1 cellular context compared by ENCODE assay signal in the genomic region with DNA sequence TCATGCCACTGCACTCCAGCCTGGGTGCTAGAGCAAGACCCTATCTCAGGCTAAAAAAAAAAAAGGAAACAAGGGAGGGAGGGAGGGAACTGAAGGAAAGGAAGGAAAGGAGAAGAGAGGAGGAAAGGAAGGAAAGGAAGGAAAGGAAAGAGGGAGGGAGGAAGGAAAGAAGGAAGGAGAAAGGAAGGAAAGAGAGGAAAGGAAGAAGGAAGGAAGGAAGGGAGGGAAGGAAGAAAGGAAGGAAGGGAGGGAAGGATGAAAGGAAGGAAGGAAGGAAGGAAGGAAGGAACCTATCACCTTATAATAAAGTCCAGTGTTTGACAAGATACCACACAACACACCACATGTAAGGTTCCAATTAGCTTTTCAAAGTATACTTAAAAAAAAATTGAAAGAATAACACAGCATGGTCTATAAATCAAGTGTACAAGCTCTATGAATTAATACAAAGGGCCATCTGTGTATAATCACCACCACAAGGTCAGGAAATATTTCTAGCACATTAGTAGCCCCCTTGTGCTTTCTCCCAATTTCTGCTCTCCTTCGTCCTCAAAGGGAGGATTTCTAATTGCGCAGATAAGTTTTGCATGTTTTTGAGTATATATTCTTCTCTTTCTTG.
TF ChIP-seq lines count a peak whose summit lies in the region.

No MANE protein-coding gene starts in this region.

TF ChIP-seq in K562, 482 proteins besides CTCF, POLR2A, EP300 and RAD21 (continued from another document):
- TF ChIP-seq, protein P1, sequence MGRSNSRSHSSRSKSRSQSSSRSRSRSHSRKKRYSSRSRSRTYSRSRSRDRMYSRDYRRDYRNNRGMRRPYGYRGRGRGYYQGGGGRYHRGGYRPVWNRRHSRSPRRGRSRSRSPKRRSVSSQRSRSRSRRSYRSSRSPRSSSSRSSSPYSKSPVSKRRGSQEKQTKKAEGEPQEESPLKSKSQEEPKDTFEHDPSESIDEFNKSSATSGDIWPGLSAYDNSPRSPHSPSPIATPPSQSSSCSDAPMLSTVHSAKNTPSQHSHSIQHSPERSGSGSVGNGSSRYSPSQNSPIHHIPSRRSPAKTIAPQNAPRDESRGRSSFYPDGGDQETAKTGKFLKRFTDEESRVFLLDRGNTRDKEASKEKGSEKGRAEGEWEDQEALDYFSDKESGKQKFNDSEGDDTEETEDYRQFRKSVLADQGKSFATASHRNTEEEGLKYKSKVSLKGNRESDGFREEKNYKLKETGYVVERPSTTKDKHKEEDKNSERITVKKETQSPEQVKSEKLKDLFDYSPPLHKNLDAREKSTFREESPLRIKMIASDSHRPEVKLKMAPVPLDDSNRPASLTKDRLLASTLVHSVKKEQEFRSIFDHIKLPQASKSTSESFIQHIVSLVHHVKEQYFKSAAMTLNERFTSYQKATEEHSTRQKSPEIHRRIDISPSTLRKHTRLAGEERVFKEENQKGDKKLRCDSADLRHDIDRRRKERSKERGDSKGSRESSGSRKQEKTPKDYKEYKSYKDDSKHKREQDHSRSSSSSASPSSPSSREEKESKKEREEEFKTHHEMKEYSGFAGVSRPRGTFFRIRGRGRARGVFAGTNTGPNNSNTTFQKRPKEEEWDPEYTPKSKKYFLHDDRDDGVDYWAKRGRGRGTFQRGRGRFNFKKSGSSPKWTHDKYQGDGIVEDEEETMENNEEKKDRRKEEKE (IDR thresholded peaks at IDR 0.05; ENCODE audit: borderline replicate concordance in 1 of 2, control insufficient read depth in 1 of 2, low read depth in 2 of 2, low read length in 1 of 2): 0 out of 4 replicates have a peak, but pooled peaks of 1 of the 2 experiments have one; percentile 16
- TF ChIP-seq ZNF197 (CRISPR knock-in tag; IDR thresholded peaks at IDR 0.05; ENCODE audit: low read depth) (no peak), POU5F1 (IDR thresholded peaks at IDR 0.05; ENCODE audit: borderline replicate concordance, low read depth, low read length, partially characterized antibody) (no peak), BMI1 (IDR thresholded peaks at IDR 0.05; ENCODE audit: low read length) (no peak), HSF4 (CRISPR knock-in tag; IDR thresholded peaks at IDR 0.05; ENCODE audit: borderline replicate concordance) (no peak), HOXB6 (CRISPR knock-in tag; IDR thresholded peaks at IDR 0.05; ENCODE audit: borderline replicate concordance) (no peak), CHD4 (IDR thresholded peaks at IDR 0.05; ENCODE audit: insufficient read depth, insufficient replicate concordance, low read depth, low read length, poor library complexity, severe bottlenecking) (no peak), ZNF253 (CRISPR knock-in tag; conservative IDR thresholded peaks at IDR 0.05) (no peak), ZNF436 (CRISPR knock-in tag; IDR thresholded peaks at IDR 0.05) (no peak), ZBTB8A (IDR thresholded peaks at IDR 0.05; ENCODE audit: partially characterized antibody) (no peak), SNIP1 (IDR thresholded peaks at IDR 0.05; ENCODE audit: low read depth) (no peak), ZNF780A (CRISPR knock-in tag; IDR thresholded peaks at IDR 0.05) (no peak), RAD51 (IDR thresholded peaks at IDR 0.05; ENCODE audit: borderline replicate concordance, low read depth) (no peak), RUNX1 (IDR thresholded peaks at IDR 0.05; ENCODE audit: low read depth) (no peak), PHF20 (IDR thresholded peaks at IDR 0.05; ENCODE audit: partially characterized antibody) (no peak), RBM39 (optimal IDR thresholded peaks at IDR 0.05; ENCODE audit: low read depth, low read length) (no peak), ZNF239 (CRISPR knock-in tag; IDR thresholded peaks at IDR 0.05) (no peak), ELF4 (CRISPR knock-in tag; IDR thresholded peaks at IDR 0.05) (0 out of 2 replicates have a peak, but pooled peaks have one; percentile 24)
- TF ChIP-seq, protein P2, sequence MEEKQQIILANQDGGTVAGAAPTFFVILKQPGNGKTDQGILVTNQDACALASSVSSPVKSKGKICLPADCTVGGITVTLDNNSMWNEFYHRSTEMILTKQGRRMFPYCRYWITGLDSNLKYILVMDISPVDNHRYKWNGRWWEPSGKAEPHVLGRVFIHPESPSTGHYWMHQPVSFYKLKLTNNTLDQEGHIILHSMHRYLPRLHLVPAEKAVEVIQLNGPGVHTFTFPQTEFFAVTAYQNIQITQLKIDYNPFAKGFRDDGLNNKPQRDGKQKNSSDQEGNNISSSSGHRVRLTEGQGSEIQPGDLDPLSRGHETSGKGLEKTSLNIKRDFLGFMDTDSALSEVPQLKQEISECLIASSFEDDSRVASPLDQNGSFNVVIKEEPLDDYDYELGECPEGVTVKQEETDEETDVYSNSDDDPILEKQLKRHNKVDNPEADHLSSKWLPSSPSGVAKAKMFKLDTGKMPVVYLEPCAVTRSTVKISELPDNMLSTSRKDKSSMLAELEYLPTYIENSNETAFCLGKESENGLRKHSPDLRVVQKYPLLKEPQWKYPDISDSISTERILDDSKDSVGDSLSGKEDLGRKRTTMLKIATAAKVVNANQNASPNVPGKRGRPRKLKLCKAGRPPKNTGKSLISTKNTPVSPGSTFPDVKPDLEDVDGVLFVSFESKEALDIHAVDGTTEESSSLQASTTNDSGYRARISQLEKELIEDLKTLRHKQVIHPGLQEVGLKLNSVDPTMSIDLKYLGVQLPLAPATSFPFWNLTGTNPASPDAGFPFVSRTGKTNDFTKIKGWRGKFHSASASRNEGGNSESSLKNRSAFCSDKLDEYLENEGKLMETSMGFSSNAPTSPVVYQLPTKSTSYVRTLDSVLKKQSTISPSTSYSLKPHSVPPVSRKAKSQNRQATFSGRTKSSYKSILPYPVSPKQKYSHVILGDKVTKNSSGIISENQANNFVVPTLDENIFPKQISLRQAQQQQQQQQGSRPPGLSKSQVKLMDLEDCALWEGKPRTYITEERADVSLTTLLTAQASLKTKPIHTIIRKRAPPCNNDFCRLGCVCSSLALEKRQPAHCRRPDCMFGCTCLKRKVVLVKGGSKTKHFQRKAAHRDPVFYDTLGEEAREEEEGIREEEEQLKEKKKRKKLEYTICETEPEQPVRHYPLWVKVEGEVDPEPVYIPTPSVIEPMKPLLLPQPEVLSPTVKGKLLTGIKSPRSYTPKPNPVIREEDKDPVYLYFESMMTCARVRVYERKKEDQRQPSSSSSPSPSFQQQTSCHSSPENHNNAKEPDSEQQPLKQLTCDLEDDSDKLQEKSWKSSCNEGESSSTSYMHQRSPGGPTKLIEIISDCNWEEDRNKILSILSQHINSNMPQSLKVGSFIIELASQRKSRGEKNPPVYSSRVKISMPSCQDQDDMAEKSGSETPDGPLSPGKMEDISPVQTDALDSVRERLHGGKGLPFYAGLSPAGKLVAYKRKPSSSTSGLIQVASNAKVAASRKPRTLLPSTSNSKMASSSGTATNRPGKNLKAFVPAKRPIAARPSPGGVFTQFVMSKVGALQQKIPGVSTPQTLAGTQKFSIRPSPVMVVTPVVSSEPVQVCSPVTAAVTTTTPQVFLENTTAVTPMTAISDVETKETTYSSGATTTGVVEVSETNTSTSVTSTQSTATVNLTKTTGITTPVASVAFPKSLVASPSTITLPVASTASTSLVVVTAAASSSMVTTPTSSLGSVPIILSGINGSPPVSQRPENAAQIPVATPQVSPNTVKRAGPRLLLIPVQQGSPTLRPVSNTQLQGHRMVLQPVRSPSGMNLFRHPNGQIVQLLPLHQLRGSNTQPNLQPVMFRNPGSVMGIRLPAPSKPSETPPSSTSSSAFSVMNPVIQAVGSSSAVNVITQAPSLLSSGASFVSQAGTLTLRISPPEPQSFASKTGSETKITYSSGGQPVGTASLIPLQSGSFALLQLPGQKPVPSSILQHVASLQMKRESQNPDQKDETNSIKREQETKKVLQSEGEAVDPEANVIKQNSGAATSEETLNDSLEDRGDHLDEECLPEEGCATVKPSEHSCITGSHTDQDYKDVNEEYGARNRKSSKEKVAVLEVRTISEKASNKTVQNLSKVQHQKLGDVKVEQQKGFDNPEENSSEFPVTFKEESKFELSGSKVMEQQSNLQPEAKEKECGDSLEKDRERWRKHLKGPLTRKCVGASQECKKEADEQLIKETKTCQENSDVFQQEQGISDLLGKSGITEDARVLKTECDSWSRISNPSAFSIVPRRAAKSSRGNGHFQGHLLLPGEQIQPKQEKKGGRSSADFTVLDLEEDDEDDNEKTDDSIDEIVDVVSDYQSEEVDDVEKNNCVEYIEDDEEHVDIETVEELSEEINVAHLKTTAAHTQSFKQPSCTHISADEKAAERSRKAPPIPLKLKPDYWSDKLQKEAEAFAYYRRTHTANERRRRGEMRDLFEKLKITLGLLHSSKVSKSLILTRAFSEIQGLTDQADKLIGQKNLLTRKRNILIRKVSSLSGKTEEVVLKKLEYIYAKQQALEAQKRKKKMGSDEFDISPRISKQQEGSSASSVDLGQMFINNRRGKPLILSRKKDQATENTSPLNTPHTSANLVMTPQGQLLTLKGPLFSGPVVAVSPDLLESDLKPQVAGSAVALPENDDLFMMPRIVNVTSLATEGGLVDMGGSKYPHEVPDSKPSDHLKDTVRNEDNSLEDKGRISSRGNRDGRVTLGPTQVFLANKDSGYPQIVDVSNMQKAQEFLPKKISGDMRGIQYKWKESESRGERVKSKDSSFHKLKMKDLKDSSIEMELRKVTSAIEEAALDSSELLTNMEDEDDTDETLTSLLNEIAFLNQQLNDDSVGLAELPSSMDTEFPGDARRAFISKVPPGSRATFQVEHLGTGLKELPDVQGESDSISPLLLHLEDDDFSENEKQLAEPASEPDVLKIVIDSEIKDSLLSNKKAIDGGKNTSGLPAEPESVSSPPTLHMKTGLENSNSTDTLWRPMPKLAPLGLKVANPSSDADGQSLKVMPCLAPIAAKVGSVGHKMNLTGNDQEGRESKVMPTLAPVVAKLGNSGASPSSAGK (IDR thresholded peaks at IDR 0.05): no peak
- TF ChIP-seq, protein P3, sequence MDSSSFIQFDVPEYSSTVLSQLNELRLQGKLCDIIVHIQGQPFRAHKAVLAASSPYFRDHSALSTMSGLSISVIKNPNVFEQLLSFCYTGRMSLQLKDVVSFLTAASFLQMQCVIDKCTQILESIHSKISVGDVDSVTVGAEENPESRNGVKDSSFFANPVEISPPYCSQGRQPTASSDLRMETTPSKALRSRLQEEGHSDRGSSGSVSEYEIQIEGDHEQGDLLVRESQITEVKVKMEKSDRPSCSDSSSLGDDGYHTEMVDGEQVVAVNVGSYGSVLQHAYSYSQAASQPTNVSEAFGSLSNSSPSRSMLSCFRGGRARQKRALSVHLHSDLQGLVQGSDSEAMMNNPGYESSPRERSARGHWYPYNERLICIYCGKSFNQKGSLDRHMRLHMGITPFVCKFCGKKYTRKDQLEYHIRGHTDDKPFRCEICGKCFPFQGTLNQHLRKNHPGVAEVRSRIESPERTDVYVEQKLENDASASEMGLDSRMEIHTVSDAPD (CRISPR knock-in tag; IDR thresholded peaks at IDR 0.05): no peak
- TF ChIP-seq, protein P4, sequence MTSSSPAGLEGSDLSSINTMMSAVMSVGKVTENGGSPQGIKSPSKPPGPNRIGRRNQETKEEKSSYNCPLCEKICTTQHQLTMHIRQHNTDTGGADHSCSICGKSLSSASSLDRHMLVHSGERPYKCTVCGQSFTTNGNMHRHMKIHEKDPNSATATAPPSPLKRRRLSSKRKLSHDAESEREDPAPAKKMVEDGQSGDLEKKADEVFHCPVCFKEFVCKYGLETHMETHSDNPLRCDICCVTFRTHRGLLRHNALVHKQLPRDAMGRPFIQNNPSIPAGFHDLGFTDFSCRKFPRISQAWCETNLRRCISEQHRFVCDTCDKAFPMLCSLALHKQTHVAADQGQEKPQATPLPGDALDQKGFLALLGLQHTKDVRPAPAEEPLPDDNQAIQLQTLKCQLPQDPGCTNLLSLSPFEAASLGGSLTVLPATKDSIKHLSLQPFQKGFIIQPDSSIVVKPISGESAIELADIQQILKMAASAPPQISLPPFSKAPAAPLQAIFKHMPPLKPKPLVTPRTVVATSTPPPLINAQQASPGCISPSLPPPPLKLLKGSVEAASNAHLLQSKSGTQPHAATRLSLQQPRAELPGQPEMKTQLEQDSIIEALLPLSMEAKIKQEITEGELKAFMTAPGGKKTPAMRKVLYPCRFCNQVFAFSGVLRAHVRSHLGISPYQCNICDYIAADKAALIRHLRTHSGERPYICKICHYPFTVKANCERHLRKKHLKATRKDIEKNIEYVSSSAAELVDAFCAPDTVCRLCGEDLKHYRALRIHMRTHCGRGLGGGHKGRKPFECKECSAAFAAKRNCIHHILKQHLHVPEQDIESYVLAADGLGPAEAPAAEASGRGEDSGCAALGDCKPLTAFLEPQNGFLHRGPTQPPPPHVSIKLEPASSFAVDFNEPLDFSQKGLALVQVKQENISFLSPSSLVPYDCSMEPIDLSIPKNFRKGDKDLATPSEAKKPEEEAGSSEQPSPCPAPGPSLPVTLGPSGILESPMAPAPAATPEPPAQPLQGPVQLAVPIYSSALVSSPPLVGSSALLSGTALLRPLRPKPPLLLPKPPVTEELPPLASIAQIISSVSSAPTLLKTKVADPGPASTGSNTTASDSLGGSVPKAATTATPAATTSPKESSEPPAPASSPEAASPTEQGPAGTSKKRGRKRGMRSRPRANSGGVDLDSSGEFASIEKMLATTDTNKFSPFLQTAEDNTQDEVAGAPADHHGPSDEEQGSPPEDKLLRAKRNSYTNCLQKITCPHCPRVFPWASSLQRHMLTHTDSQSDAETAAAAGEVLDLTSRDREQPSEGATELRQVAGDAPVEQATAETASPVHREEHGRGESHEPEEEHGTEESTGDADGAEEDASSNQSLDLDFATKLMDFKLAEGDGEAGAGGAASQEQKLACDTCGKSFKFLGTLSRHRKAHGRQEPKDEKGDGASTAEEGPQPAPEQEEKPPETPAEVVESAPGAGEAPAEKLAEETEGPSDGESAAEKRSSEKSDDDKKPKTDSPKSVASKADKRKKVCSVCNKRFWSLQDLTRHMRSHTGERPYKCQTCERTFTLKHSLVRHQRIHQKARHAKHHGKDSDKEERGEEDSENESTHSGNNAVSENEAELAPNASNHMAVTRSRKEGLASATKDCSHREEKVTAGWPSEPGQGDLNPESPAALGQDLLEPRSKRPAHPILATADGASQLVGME (CRISPR knock-in tag; IDR thresholded peaks at IDR 0.05): no peak
- TF ChIP-seq, protein P5, sequence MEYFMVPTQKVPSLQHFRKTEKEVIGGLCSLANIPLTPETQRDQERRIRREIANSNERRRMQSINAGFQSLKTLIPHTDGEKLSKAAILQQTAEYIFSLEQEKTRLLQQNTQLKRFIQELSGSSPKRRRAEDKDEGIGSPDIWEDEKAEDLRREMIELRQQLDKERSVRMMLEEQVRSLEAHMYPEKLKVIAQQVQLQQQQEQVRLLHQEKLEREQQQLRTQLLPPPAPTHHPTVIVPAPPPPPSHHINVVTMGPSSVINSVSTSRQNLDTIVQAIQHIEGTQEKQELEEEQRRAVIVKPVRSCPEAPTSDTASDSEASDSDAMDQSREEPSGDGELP (CRISPR knock-in tag; IDR thresholded peaks at IDR 0.05; ENCODE audit: borderline replicate concordance): no peak
- TF ChIP-seq, protein P6, sequence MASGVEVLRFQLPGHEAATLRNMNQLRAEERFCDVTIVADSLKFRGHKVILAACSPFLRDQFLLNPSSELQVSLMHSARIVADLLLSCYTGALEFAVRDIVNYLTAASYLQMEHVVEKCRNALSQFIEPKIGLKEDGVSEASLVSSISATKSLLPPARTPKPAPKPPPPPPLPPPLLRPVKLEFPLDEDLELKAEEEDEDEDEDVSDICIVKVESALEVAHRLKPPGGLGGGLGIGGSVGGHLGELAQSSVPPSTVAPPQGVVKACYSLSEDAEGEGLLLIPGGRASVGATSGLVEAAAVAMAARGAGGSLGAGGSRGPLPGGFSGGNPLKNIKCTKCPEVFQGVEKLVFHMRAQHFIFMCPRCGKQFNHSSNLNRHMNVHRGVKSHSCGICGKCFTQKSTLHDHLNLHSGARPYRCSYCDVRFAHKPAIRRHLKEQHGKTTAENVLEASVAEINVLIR (CRISPR knock-in tag; IDR thresholded peaks at IDR 0.05): no peak
